Comparison of ENCODE assay signal across 26 cellular contexts in the genomic region with DNA sequence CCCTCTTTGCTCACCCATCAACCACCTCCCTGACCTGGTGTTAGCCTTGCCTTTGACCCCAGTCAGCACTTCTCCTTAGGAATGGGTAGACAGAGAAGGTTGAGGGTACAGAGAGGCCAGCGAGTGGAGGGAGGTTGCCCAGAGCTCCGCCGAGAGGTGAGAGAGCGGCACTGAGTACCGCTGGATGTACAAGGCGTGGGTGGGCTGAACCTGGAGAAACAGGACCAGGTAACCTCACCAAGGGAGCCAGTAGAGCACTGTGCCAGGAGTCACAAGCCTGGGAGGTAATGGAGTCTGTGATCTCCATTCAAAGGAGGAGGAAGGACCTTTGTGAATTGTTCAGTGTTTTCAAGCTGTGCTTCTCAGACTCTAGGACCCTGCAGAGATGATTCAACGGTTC.
"Had no signal": no experiment of that assay in that cellular context is flagged by ENCODE, and none has a peak within 500 bp of the region (broad histone marks: within the 10 kb centered on the region; RNA-seq: fewer than 3 reads in every experiment).

No MANE protein-coding gene starts in this region.

- H3K9me3 ChIP-seq: colonic mucosa, esophagus squamous epithelium, heart right ventricle, lower lobe of right lung, mucosa of descending colon, right lobe of liver, stomach, thyroid gland, uterus had no signal

- H2AFZ ChIP-seq: parathyroid adenoma had no signal

- H3K4me1 ChIP-seq: colonic mucosa, esophagus squamous epithelium, heart right ventricle, lower lobe of right lung, parathyroid adenoma, right lobe of liver, stomach, thyroid gland, uterus had no signal

- DNase-seq: dermis blood vessel endothelial cell; effector memory CD4-positive, alpha-beta T cell; erythroblast; esophagus squamous epithelium; foreskin melanocyte; glutamatergic neuron; heart right ventricle; hippocampal formation; kidney glomerular epithelial cell; left ventricle myocardium superior; lower lobe of right lung; mucosa of descending colon; naive B cell; small intestine; stimulated activated CD4-positive, alpha-beta T cell treated with anti-CD3 and anti-CD28 coated beads, Interleukin-2, amount 100 ng/mL, for 24 hours; stimulated activated CD4-positive, alpha-beta T cell treated with anti-CD3 and anti-CD28 coated beads, Interleukin-4, amount 100 ng/mL, for 24 hours; stimulated activated naive CD4-positive, alpha-beta T cell treated with Interleukin-2 at 50 U/mL for 16 hours; stomach; thyroid gland; trophoblast cell; uterus had no signal

- H3K79me2 ChIP-seq: parathyroid adenoma had no signal

- H3K27me3 ChIP-seq: colonic mucosa, esophagus squamous epithelium, heart right ventricle, right lobe of liver, stomach, thyroid gland, uterus had no signal

- H3K9ac ChIP-seq: parathyroid adenoma had no signal

- FAIRE-seq: endometrium, islet of Langerhans, small intestine had no signal

- H3K27ac ChIP-seq: colonic mucosa, esophagus squamous epithelium, heart right ventricle, lower lobe of right lung, parathyroid adenoma, right lobe of liver, stomach, thyroid gland, uterus had no signal

- H3K36me3 ChIP-seq: colonic mucosa, esophagus squamous epithelium, heart right ventricle, lower lobe of right lung, right lobe of liver, stomach, thyroid gland, uterus had no signal

- H3K4me3 ChIP-seq: colonic mucosa, esophagus squamous epithelium, heart right ventricle, lower lobe of right lung, mucosa of descending colon, right lobe of liver, stomach, thyroid gland, uterus had no signal
